In genomic region chr16:68731569-68732067, GRCh38 we compare ENCODE assay signal across 15 cellular contexts. TPM values are rescaled to one million over a fixed set of nuclear protein-coding genes. Genes with fewer than 3 reads are reported as not detected.
DNase-seq lines count a peak whose midpoint lies in the region; ATAC-seq and TF ChIP-seq lines count a peak whose summit lies in the region.
"Had no signal": no experiment of that assay in that cellular context is flagged by ENCODE, and none has a peak within 500 bp of the region (broad histone marks: within the 10 kb centered on the region; RNA-seq: fewer than 3 reads in every experiment).

No MANE protein-coding gene starts in this region.

- H3K27me3 Mint-ChIP-seq in H9 (ENCODE audit: low read depth), result no peaks in the 10 kb centered on the region

- H3K27ac Mint-ChIP-seq in H9, result 0 out of 7 replicates have a peak overlapping the region, but pooled peaks of 1 of the 3 experiments have one; percentile 89
- H3K27ac Mint-ChIP-seq: HFFc6 had no signal

- H2BK15ac ChIP-seq in H9 (ENCODE audit: low read depth, low read length), result no peak overlapping the region

- H2AFZ ChIP-seq in hepatocyte (no peak overlapping the region), H9 (ENCODE audit: low read length) (no peak overlapping the region)

- POLR2A ChIA-PET in HEK293 (lab: Yijun Ruan, JAX), result no interaction called here

- 56% methylated on average over 3 of the region's 3 CpGs for WGBS in hepatocyte (ENCODE audit: low lambda C conversion rate, missing lambda C conversion rate)
- WGBS in transverse colon (ENCODE audit: low coverage in 1 of 2), 2 donors, result 36 to 69% methylated on average over 2 to 3 of the region's 3 CpGs
- no CpG with 5 or more reads among the region's 3 CpGs for WGBS in H9 (ENCODE audit: extremely low coverage, insufficient read length, low lambda C conversion rate)

- no peak overlapping the region for H2BK12ac ChIP-seq in H9 (ENCODE audit: insufficient read length, low read depth, low read length)

- no peak overlapping the region for H3K23ac ChIP-seq in H9 (ENCODE audit: insufficient read length, low read depth, low read length)

- H3K27me3 ChIP-seq in RWPE2 (ENCODE audit: insufficient read depth, poor library complexity, severe bottlenecking) (no peaks in the 10 kb centered on the region), hepatocyte (no peaks in the 10 kb centered on the region), transverse colon (peaks cover 14% of the 10 kb centered on the region), H9 (ENCODE audit: insufficient read depth, low read length) (no peaks in the 10 kb centered on the region)
- H3K27me3 ChIP-seq: MG63, Peyer's patch had no signal

- no peak overlapping the region for H4K5ac ChIP-seq in H9 (ENCODE audit: insufficient read length, low read depth, low read length)

- no peak overlapping the region for H2BK5ac ChIP-seq in H9 (ENCODE audit: insufficient read length, low read length)

- no peaks in the 10 kb centered on the region for H3K36me3 ChIP-seq in HEK293 (ENCODE audit: control insufficient read depth in 2 of 2, insufficient read depth in 1 of 2, low read length in 2 of 2)
- no peaks in the 10 kb centered on the region for H3K36me3 ChIP-seq in RWPE2 (ENCODE audit: low read depth)
- H3K36me3 ChIP-seq in hepatocyte (replicated peaks; ENCODE audit: insufficient read depth, low read depth), result no peaks in the 10 kb centered on the region
- H3K36me3 ChIP-seq in transverse colon, result no peaks in the 10 kb centered on the region
- H3K36me3 ChIP-seq: BLaER1, MG63, Peyer's patch had no signal

- TF ChIP-seq EP300 in transverse colon (IDR thresholded peaks at IDR 0.05; ENCODE audit: low read depth), result no peak

- H3K9me3 Mint-ChIP-seq in H9, result no peaks in the 10 kb centered on the region

- ATAC-seq in RWPE2 (ENCODE audit: low read depth), result no peak

- no peak overlapping the region for H3K27ac ChIP-seq in HEK293 (ENCODE audit: extremely low read depth, low read depth, low read length)
- peak overlapping the region; percentile 60 for H3K27ac ChIP-seq in RWPE2 (ENCODE audit: poor library complexity, severe bottlenecking)
- H3K27ac ChIP-seq in hepatocyte, result peak overlapping the region; percentile 69
- peak overlapping the region; percentile 71 to 86 (median 86) for H3K27ac ChIP-seq in transverse colon
- H3K27ac ChIP-seq in H9 (ENCODE audit: insufficient read length, low read depth, low read length), result no peak overlapping the region
- H3K27ac ChIP-seq: BLaER1, HL-60 had no signal

- H4K91ac ChIP-seq in H9 (ENCODE audit: insufficient read length, low read depth, low read length), result no peak overlapping the region

- H3K23me2 ChIP-seq in H9 (ENCODE audit: insufficient read length, low read depth, low read length, poor library complexity, severe bottlenecking), result no peaks in the 10 kb centered on the region

- no peaks in the 10 kb centered on the region for H3K9me2 ChIP-seq in hepatocyte (replicated peaks; ENCODE audit: insufficient read depth)

- no peaks in the 10 kb centered on the region for H3K79me1 ChIP-seq in H9 (ENCODE audit: insufficient read depth, low read depth, low read length, poor library complexity, severe bottlenecking)

- H3K4me1 ChIP-seq in HEK293 (ENCODE audit: control insufficient read depth, insufficient read depth, low read length) (peaks cover 7% of the 10 kb centered on the region), RWPE2 (ENCODE audit: insufficient read depth, poor library complexity, severe bottlenecking) (peaks cover 13% of the 10 kb centered on the region), hepatocyte (ENCODE audit: insufficient read depth) (peaks cover 13% of the 10 kb centered on the region), transverse colon (peaks cover 0 to 18% (median 11%) of the 10 kb centered on the region in 4 donors), H9 (ENCODE audit: insufficient read depth, low read length) (peaks cover 9% of the 10 kb centered on the region; the same call in 1 of the 2 replicates)
- H3K4me1 ChIP-seq: BLaER1 had no signal

- H4K8ac ChIP-seq in H9 (replicated peaks; ENCODE audit: insufficient read length, low read depth, low read length), result no peak overlapping the region

- no peak overlapping the region for H2BK20ac ChIP-seq in H9 (ENCODE audit: low read depth, low read length, poor library complexity, severe bottlenecking)

- TF ChIP-seq CTCF in HEK293 (tag by site-specific recombination; IDR thresholded peaks at IDR 0.05) (no peak), RWPE2 (IDR thresholded peaks at IDR 0.05; ENCODE audit: poor library complexity, severe bottlenecking) (no peak), hepatocyte (IDR thresholded peaks at IDR 0.05; ENCODE audit: poor library complexity) (no peak), transverse colon (IDR thresholded peaks at IDR 0.05) (no peak), H9 (conservative IDR thresholded peaks at IDR 0.05) (no peak)

- no peaks in the 10 kb centered on the region for H3K9me3 ChIP-seq in HEK293 (ENCODE audit: control insufficient read depth, insufficient read depth, low read depth, low read length)
- H3K9me3 ChIP-seq in RWPE2 (ENCODE audit: severe bottlenecking), result no peaks in the 10 kb centered on the region
- H3K9me3 ChIP-seq in hepatocyte (ENCODE audit: low read depth), result no peaks in the 10 kb centered on the region
- H3K9me3 ChIP-seq in transverse colon, result no peaks in the 10 kb centered on the region
- H3K9me3 ChIP-seq in H9 (ENCODE audit: control insufficient read depth, low read depth, low read length), result no peaks in the 10 kb centered on the region
- H3K9me3 ChIP-seq: BLaER1, MG63, Peyer's patch had no signal

- H3K4me2 ChIP-seq in hepatocyte (peak overlapping the region; percentile 60), H9 (ENCODE audit: insufficient read depth, insufficient read length, low read length) (no peak overlapping the region)
- H3K4me2 ChIP-seq: BLaER1 had no signal

- no peak overlapping the region for H3K14ac ChIP-seq in H9 (ENCODE audit: insufficient read depth, low read length)

- DNase-seq in RWPE2 (ENCODE audit: low spot score) (no peak), hepatocyte (ENCODE audit: low spot score) (no peak), transverse colon (no peak), H9 (no peak), RKO (ENCODE audit: low spot score) (no peak)
- no peak for DNase-seq in activated CD4-positive, alpha-beta T cell treated with anti-CD3 and anti-CD28 coated beads for 48 hours
- DNase-seq: HFFc6, NCI-H187, NCI-H774 had no signal

- in situ Hi-C loops in transverse colon (cut with MboI; ENCODE audit: low pct_ligation_motif_present in 1 of 4, low pct_unique_long_range_greater_than_20kb in 1 of 4, low sequenced_read_pairs in 3 of 4), result no loop called here

- no peak overlapping the region for H3T11ph ChIP-seq in H9 (ENCODE audit: low read length)

- CTCF ChIA-PET in HEK293 (lab: Yijun Ruan, JAX), result interaction anchor here (0.7 kb wide), 1 partner anchor 456 kb away, joined by 3 read pairs; no protein-coding TSS in a partner anchor

- H3K56ac ChIP-seq in H9 (ENCODE audit: insufficient read length, low read depth, low read length), result no peak overlapping the region

- no peak overlapping the region for H3K4me3 ChIP-seq in HEK293 (ENCODE audit: low read depth, low read length)
- H3K4me3 ChIP-seq in RWPE2 (ENCODE audit: severe bottlenecking), result no peak overlapping the region
- H3K4me3 ChIP-seq in hepatocyte, result no peak overlapping the region
- no peak overlapping the region for H3K4me3 ChIP-seq in transverse colon
- H3K4me3 ChIP-seq: BLaER1, MG63, Peyer's patch had no signal

- no peaks in the 10 kb centered on the region; a peak in 2 of 7 replicates for H3K36me3 Mint-ChIP-seq in H9 (ENCODE audit: insufficient read depth in 1 of 3, low read depth in 3 of 3)

- H3K18ac ChIP-seq in H9 (ENCODE audit: insufficient read length, low read depth, low read length), result no peak overlapping the region

- intact Hi-C loops in transverse colon (cut with DNase I; ENCODE audit: low total_unique reads), result no loop called here

- H3K4me1 Mint-ChIP-seq in H9, result peaks cover 28 to 33% of the 10 kb centered on the region in 2 experiments

- H2AK5ac ChIP-seq in H9 (ENCODE audit: insufficient read length, low read length), result no peak overlapping the region

- H3K79me2 ChIP-seq in hepatocyte (no peaks in the 10 kb centered on the region), H9 (ENCODE audit: insufficient read depth, low read length) (no peaks in the 10 kb centered on the region)

- H2BK120ac ChIP-seq in H9 (ENCODE audit: low read depth, low read length, poor library complexity, severe bottlenecking), result no peak overlapping the region

- no peak overlapping the region for H3K9ac ChIP-seq in H9 (ENCODE audit: extremely low read depth, insufficient read length, low read length)
- H3K9ac ChIP-seq: BLaER1 had no signal

- H3K4me3 Mint-ChIP-seq in H9, result no peak overlapping the region
- H3K4me3 Mint-ChIP-seq: HFFc6 had no signal

- no peak for TF ChIP-seq POLR2A in transverse colon (IDR thresholded peaks at IDR 0.05)

- no peak overlapping the region for H3K4ac ChIP-seq in H9 (ENCODE audit: low read depth, low read length)

- H4K20me1 ChIP-seq in hepatocyte (ENCODE audit: insufficient read depth, poor library complexity, severe bottlenecking) (no peaks in the 10 kb centered on the region), H9 (ENCODE audit: control insufficient read depth, insufficient read depth, insufficient read length) (no peaks in the 10 kb centered on the region)
- H4K20me1 ChIP-seq: BLaER1 had no signal

TF ChIP-seq in HEK293, 187 proteins besides CTCF, POLR2A, EP300 and RAD21 (continues in another document):
- TF ChIP-seq ZNF266 (tag by site-specific recombination; IDR thresholded peaks at IDR 0.05; ENCODE audit: low read depth), result no peak

RNA-seq across cellular contexts. Expression of gene CDH1, which starts 5.5 kb away (rescaled TPM):
- total RNA-seq in hepatocyte (190 and 193 TPM in 2 replicates), transverse colon (100 to 1,000 TPM; 190 to 551 (median 434) TPM), H9 (2021) (202 and 237 TPM in 2 replicates)
- polyA plus RNA-seq in hepatocyte, result 105 and 131 TPM in 2 replicates
- total RNA-seq: NCI-H460 had no signal

Comparison
In these comparisons a context has a peak if more than half of its experiments do, and no peak if none do; other contexts are left out.
1. H3K27ac ChIP-seq: peak in RWPE2 (single experiment), hepatocyte (single experiment) and transverse colon (4 of 4); none in HEK293 (single experiment) and H9 (single experiment).